Comparison of ENCODE assay signal across 21 cellular contexts in the genomic region with DNA sequence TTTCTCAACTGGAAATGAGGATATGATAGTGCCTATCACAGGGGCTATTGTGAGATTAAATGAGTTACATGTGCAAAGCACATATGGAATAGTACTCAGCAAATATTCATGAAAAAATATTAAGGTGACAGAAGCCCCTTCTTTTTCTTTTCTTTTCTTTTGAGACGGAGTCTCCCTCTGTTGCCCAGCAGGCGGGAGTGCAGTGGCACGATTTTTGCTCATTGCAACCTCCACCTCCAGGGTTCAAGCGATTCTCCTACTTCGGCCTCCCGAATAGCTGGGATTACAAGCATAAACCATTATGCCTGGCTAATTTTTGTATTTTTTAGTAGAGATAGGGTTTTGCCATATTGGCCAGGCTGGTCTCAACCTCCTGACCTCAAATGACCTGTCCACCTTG.
A peak's percentile ranks its signal among the peaks of the same experiment; 100 is the strongest.
DNase-seq lines count a peak whose midpoint lies in the region; ATAC-seq and TF ChIP-seq lines count a peak whose summit lies in the region.
"Had no signal": no experiment of that assay in that cellular context is flagged by ENCODE, and none has a peak within 500 bp of the region (broad histone marks: within the 10 kb centered on the region; RNA-seq: fewer than 3 reads in every experiment).

No MANE protein-coding gene starts in this region.

- no TSS peak for BruUV-seq in OCI-LY7 (replicated peaks; lab: Mats Ljungman, UMichigan)

- no peaks in the 10 kb centered on the region for H3K27me3 ChIP-seq in AG04450 (ENCODE audit: control insufficient read depth, insufficient read depth, low read length)
- H3K27me3 ChIP-seq in SJCRH30 = peaks cover 9% of the 10 kb centered on the region; the same call in 1 of the 2 replicates
- H3K27me3 ChIP-seq: heart right ventricle, MG63 had no signal

- H3K9me2 ChIP-seq in OCI-LY7 (ENCODE audit: insufficient read depth, low read length) = no peaks in the 10 kb centered on the region

- H3K4me1 ChIP-seq in OCI-LY7 (ENCODE audit: insufficient read depth, low read length, poor library complexity, severe bottlenecking) (no peaks in the 10 kb centered on the region), SJCRH30 (no peaks in the 10 kb centered on the region)

- H3K4me2 ChIP-seq in OCI-LY7 (ENCODE audit: low read length) = no peak overlapping the region
- H3K4me2 ChIP-seq: A549 had no signal

- H3K79me2 ChIP-seq in OCI-LY7 (ENCODE audit: insufficient read depth, low read depth, low read length) = no peaks in the 10 kb centered on the region

- no peaks in the 10 kb centered on the region for H4K20me1 ChIP-seq in OCI-LY7 (ENCODE audit: insufficient read depth, low read length)

- no peak overlapping the region for H3K27ac ChIP-seq in AG04450 (ENCODE audit: low read depth, low read length)
- no peak overlapping the region for H3K27ac ChIP-seq in OCI-LY7 (ENCODE audit: low read depth, low read length, poor library complexity, severe bottlenecking)
- no peak overlapping the region for H3K27ac ChIP-seq in SJCRH30
- H3K27ac ChIP-seq: A549, C4-2B, coronary artery, heart right ventricle, RWPE1 had no signal

- H3K9me3 ChIP-seq in AG04450 (ENCODE audit: control insufficient read depth, insufficient read depth, low read length) (no peaks in the 10 kb centered on the region), OCI-LY7 (ENCODE audit: low read length) (0 out of 2 replicates have a peak, but pooled peaks cover 2% of the 10 kb centered on the region), SJCRH30 (replicated peaks) (no peaks in the 10 kb centered on the region)
- H3K9me3 ChIP-seq: A549, heart right ventricle, MG63 had no signal

- no peak for DNase-seq in AG04450 (ENCODE audit: low read depth, low spot score)
- DNase-seq in OCI-LY7 (ENCODE audit: low spot score) = no peak
- no peak for DNase-seq in fibroblast of the aortic adventitia (ENCODE audit: low read depth)
- no peak for DNase-seq in activated CD8-positive, alpha-beta memory T cell treated with anti-CD3 and anti-CD28 coated beads, Interleukin-2, amount 50 U/mL, for 48 hours
- no peak for DNase-seq in SJCRH30
- DNase-seq: activated CD4-positive, alpha-beta T cell treated with anti-CD3 and anti-CD28 coated beads, Interleukin-2, amount 50 U/mL, for 4 hours; activated CD8-positive, alpha-beta memory T cell treated with anti-CD3 and anti-CD28 coated beads, Interleukin-2, amount 50 U/mL, for 4 hours; activated naive CD8-positive, alpha-beta T cell treated with anti-CD3 and anti-CD28 coated beads, Interleukin-2, amount 50 U/mL, for 24 hours; heart right ventricle; MG63; naive thymus-derived CD8-positive, alpha-beta T cell; NCI-H2171 treated with DMSO at 0.1 percent for 48 hours; NCI-H526 treated with DMSO at 0.1 percent for 48 hours had no signal

- TF ChIP-seq CTCF in AG04450 (IDR thresholded peaks at IDR 0.05; ENCODE audit: low read depth, low read length) (peak; percentile 29; the same call in 1 of the 2 replicates), GM12874 (IDR thresholded peaks at IDR 0.05; ENCODE audit: insufficient read depth, low read depth, low read length) (0 out of 2 replicates have a peak, but pooled peaks have one; percentile 4), OCI-LY7 (conservative IDR thresholded peaks at IDR 0.05; ENCODE audit: low read length) (peak; percentile 43; the same call in 1 of the 2 replicates), fibroblast of the aortic adventitia (IDR thresholded peaks at IDR 0.05; ENCODE audit: insufficient read depth, low read length) (peak; percentile 24)

- no peak for ATAC-seq in GM19328 (IDR thresholded peaks at IDR 0.05; ENCODE audit: unreplicated experiment)
- no peak for ATAC-seq in HG02840 (IDR thresholded peaks at IDR 0.05; ENCODE audit: low FRiP score, unreplicated experiment)
- ATAC-seq: A549; activated naive CD8-positive, alpha-beta T cell treated with anti-CD3 and anti-CD28 coated beads, Interleukin-2, amount 50 U/mL, for 24 hours; heart right ventricle; left lobe of liver; naive thymus-derived CD8-positive, alpha-beta T cell had no signal

- intact Hi-C loops in OCI-LY7 (cut with micrococcal nuclease; ENCODE audit: unreplicated experiment) = loop anchor here (1.0 kb wide), 1 partner anchor 205 kb away; no protein-coding TSS in a partner anchor

- POLR2A ChIA-PET in AG04450 (lab: Yijun Ruan, JAX) (no interaction called here), OCI-LY7 (lab: Charles Lee) (no interaction called here)

- CTCF ChIA-PET in AG04450 (lab: Charles Lee) (no interaction called here), OCI-LY7 (lab: Charles Lee; ENCODE audit: unreplicated experiment) (no interaction called here)

- no peaks in the 10 kb centered on the region for H3K36me3 ChIP-seq in OCI-LY7 (ENCODE audit: insufficient read depth, low read length)
- H3K36me3 ChIP-seq in SJCRH30 = no peaks in the 10 kb centered on the region
- H3K36me3 ChIP-seq: heart right ventricle, MG63 had no signal

- no peak overlapping the region for H2AFZ ChIP-seq in OCI-LY7 (ENCODE audit: low read length)

- no peak overlapping the region for H3K4me3 ChIP-seq in AG04450 (ENCODE audit: low read depth, low read length)
- no peak overlapping the region for H3K4me3 ChIP-seq in OCI-LY7 (ENCODE audit: low read depth, low read length, poor library complexity, severe bottlenecking)
- no peak overlapping the region for H3K4me3 ChIP-seq in fibroblast of the aortic adventitia (ENCODE audit: low read depth, low read length)
- H3K4me3 ChIP-seq in SJCRH30 = no peak overlapping the region
- H3K4me3 ChIP-seq: A549, coronary artery, heart right ventricle, MG63 had no signal
